18 cellular contexts compared by ENCODE assay signal in the genomic region with DNA sequence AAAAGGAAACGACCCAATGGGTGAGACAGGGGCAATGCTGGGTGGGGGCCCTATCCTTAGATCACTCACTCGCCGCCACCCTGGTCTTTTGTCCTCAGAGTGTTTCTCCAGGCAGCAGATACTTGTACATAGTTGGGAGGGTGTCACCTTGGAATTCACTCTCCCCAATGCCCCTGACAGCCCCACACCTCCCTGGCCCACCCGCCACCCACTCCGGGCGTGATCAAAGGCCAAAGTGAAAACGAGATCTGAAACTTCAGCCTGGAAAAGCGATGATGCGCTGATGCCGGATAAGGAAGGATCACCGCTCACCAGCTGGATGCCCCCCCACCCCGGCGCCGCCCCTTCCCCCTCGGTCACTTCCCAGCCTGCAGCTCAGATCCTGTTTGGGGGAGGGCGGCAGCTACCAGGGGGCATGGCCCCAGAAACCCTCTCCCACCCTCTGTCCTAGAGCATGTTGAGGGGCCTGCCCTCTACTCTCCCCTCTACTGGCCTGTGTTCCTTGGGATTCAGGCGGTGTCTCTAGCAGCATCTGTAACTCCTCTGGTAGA.
"Had no signal": no experiment of that assay in that cellular context is flagged by ENCODE, and none has a peak within 500 bp of the region (broad histone marks: within the 10 kb centered on the region; RNA-seq: fewer than 3 reads in every experiment).

No MANE protein-coding gene starts in this region.

- H3K9me3 Mint-ChIP-seq: activated naive CD4-positive, alpha-beta T cell treated with anti-CD3 and anti-CD28 coated beads, Interleukin-2, amount 50 U/mL, for 24 hours; neural crest cell had no signal

- DNase-seq: activated CD4-positive, alpha-beta T cell treated with anti-CD3 and anti-CD28 coated beads for 1 hour; activated CD8-positive, alpha-beta memory T cell treated with anti-CD3 and anti-CD28 coated beads for 24 hours; activated gamma-delta T cell; activated T-cell treated with anti-CD3 and anti-CD28 coated beads, Interleukin-2, amount 50 U/mL, for 72 hours; effector CD4-positive, alpha-beta T cell; heart right ventricle; left ventricle myocardium inferior; sigmoid colon; spleen; stimulated activated naive CD4-positive, alpha-beta T cell had no signal

- H2AFZ ChIP-seq: parathyroid adenoma had no signal

- H3K36me3 Mint-ChIP-seq: activated naive CD4-positive, alpha-beta T cell treated with anti-CD3 and anti-CD28 coated beads, Interleukin-2, amount 50 U/mL, for 24 hours had no signal

- H3K4me1 Mint-ChIP-seq: activated naive CD4-positive, alpha-beta T cell treated with anti-CD3 and anti-CD28 coated beads, Interleukin-2, amount 50 U/mL, for 24 hours had no signal

- H3K4me3 ChIP-seq: ascending aorta, coronary artery, esophagus muscularis mucosa, heart right ventricle, left ventricle myocardium inferior, sigmoid colon, spleen, tibial nerve had no signal

- H3K79me2 ChIP-seq: parathyroid adenoma had no signal

- H3K9me3 ChIP-seq: ascending aorta, esophagus muscularis mucosa, heart right ventricle, left ventricle myocardium inferior, sigmoid colon, spleen, tibial nerve had no signal

- H3K4me1 ChIP-seq: ascending aorta, heart right ventricle, left ventricle myocardium inferior, parathyroid adenoma, sigmoid colon, spleen, tibial nerve had no signal

- H3K36me3 ChIP-seq: ascending aorta, esophagus muscularis mucosa, heart right ventricle, left ventricle myocardium inferior, sigmoid colon, spleen, tibial nerve had no signal

- H3K27ac Mint-ChIP-seq: activated T-cell treated with anti-CD3 and anti-CD28 coated beads, Interleukin-2, amount 50 U/mL, for 72 hours; T-helper 1 cell treated with Interleukin-12 subunit alpha and Interleukin-12 subunit beta and Interleukin-4 antibody, amounts not matched to agents 30 μg/mL and 1 μg/mL, for 36 hours had no signal

- H3K9ac ChIP-seq: parathyroid adenoma had no signal

- ATAC-seq: activated T-cell treated with anti-CD3 and anti-CD28 coated beads, Interleukin-2, amount 50 U/mL, for 72 hours; heart right ventricle had no signal

- H3K27ac ChIP-seq: ascending aorta, coronary artery, esophagus muscularis mucosa, heart right ventricle, left ventricle myocardium inferior, parathyroid adenoma, sigmoid colon, spleen, tibial nerve had no signal

- H3K4me3 Mint-ChIP-seq: activated naive CD4-positive, alpha-beta T cell treated with anti-CD3 and anti-CD28 coated beads, Interleukin-2, amount 50 U/mL, for 24 hours; activated T-cell treated with anti-CD3 and anti-CD28 coated beads, Interleukin-2, amount 50 U/mL, for 72 hours; neural crest cell; T-helper 1 cell treated with Interleukin-12 subunit alpha and Interleukin-12 subunit beta and Interleukin-4 antibody, amounts not matched to agents 30 μg/mL and 1 μg/mL, for 36 hours had no signal
